Comparison of ENCODE assay signal across 26 cellular contexts in genomic region chr9:18056269-18056992, GRCh38.
A peak's percentile ranks its signal among the peaks of the same experiment; 100 is the strongest.
DNase-seq lines count a peak whose midpoint lies in the region; ATAC-seq and TF ChIP-seq lines count a peak whose summit lies in the region.
"Had no signal": no experiment of that assay in that cellular context is flagged by ENCODE, and none has a peak within 500 bp of the region (broad histone marks: within the 10 kb centered on the region; RNA-seq: fewer than 3 reads in every experiment).

No MANE protein-coding gene starts in this region.

- H4K20me1 ChIP-seq in OCI-LY7 (ENCODE audit: insufficient read depth, low read length), result no peaks in the 10 kb centered on the region

- H2AFZ ChIP-seq in OCI-LY7 (ENCODE audit: low read length), result peak overlapping the region; percentile 46; the same call in 1 of the 2 replicates
- H2AFZ ChIP-seq: GM23248 had no signal

- H3K36me3 ChIP-seq in breast epithelium (no peaks in the 10 kb centered on the region), OCI-LY7 (ENCODE audit: insufficient read depth, low read length) (no peaks in the 10 kb centered on the region), stomach (no peaks in the 10 kb centered on the region)
- H3K36me3 ChIP-seq: gastrocnemius medialis, lower lobe of right lung, neutrophil had no signal

- H3K4me1 ChIP-seq in breast epithelium, result no peaks in the 10 kb centered on the region
- H3K4me1 ChIP-seq in OCI-LY7 (ENCODE audit: insufficient read depth, low read length, poor library complexity, severe bottlenecking), result peaks cover 23% of the 10 kb centered on the region
- peaks cover 0 to 23% (median 6%) of the 10 kb centered on the region in 4 donors for H3K4me1 ChIP-seq in stomach
- H3K4me1 ChIP-seq: gastrocnemius medialis, lower lobe of right lung had no signal

- H3K4me1 Mint-ChIP-seq in MCF 10A (ENCODE audit: insufficient read depth, unreplicated experiment), result peaks cover 6% of the 10 kb centered on the region
- peaks cover 3% of the 10 kb centered on the region for H3K4me1 Mint-ChIP-seq in progenitor cell of endocrine pancreas (ENCODE audit: low read depth)
- H3K4me1 Mint-ChIP-seq: activated B cell treated with CpG ODN at 0.5 μM for 24 hours; activated naive CD4-positive, alpha-beta T cell treated with anti-CD3 and anti-CD28 coated beads, Interleukin-2, amount 10 ng/mL, durations not matched to agents 7 days and 5 days; stimulated activated naive CD8-positive, alpha-beta T cell treated with anti-CD3 and anti-CD28 coated beads, Interleukin-15, amount 100 ng/mL, for 72 hours had no signal

- WGBS in stomach, 5 donors, result 55 to 85% (median 71%) methylated on average over 8 of the region's 8 CpGs

- no peaks in the 10 kb centered on the region; the same call in 1 of the 2 replicates for H3K9me2 ChIP-seq in OCI-LY7 (ENCODE audit: insufficient read depth, low read length)

- in situ Hi-C loops in KBM-7 (cut with MboI; ENCODE audit: low pct_unique_long_range_greater_than_20kb, low sequenced_read_pairs), result no loop called here

- no peak overlapping the region for H3K4me3 Mint-ChIP-seq in MCF 10A (ENCODE audit: unreplicated experiment)
- H3K4me3 Mint-ChIP-seq in progenitor cell of endocrine pancreas (ENCODE audit: low read depth), result no peak overlapping the region
- H3K4me3 Mint-ChIP-seq: activated B cell treated with CpG ODN at 0.5 μM for 24 hours; activated CD8-positive, alpha-beta T cell treated with anti-CD3 and anti-CD28 coated beads, Interleukin-2, amount 10 ng/mL, durations not matched to agents 7 days and 5 days; activated naive CD4-positive, alpha-beta T cell treated with anti-CD3 and anti-CD28 coated beads, Interleukin-2, amount 10 ng/mL, durations not matched to agents 7 days and 5 days; activated T-cell treated with anti-CD3 and anti-CD28 coated beads, Interleukin-2, amount 50 U/mL, for 24 hours; stimulated activated naive CD8-positive, alpha-beta T cell treated with anti-CD3 and anti-CD28 coated beads, Interleukin-15, amount 100 ng/mL, for 72 hours had no signal

- H3K9me3 ChIP-seq in breast epithelium (no peaks in the 10 kb centered on the region), OCI-LY7 (ENCODE audit: low read length) (no peaks in the 10 kb centered on the region), stomach (no peaks in the 10 kb centered on the region)
- H3K9me3 ChIP-seq: gastrocnemius medialis, lower lobe of right lung, neutrophil had no signal

- no peaks in the 10 kb centered on the region for H3K79me2 ChIP-seq in OCI-LY7 (ENCODE audit: insufficient read depth, low read depth, low read length)

- peak overlapping the region; percentile 66 for H3K4me2 ChIP-seq in OCI-LY7 (ENCODE audit: low read length)

- peak; percentile 18 for ATAC-seq in HG03039 (IDR thresholded peaks at IDR 0.05; ENCODE audit: unreplicated experiment)
- ATAC-seq: activated CD8-positive, alpha-beta T cell treated with anti-CD3 and anti-CD28 coated beads, Interleukin-2, amount 10 ng/mL, durations not matched to agents 7 days and 5 days; gastrocnemius medialis; lower lobe of right lung; stimulated activated naive CD8-positive, alpha-beta T cell treated with anti-CD3 and anti-CD28 coated beads, Interleukin-15, amount 100 ng/mL, for 72 hours had no signal

- no TSS peak for BruUV-seq in MCF 10A (replicated peaks; lab: Mats Ljungman, UMichigan)
- no TSS peak for BruUV-seq in OCI-LY7 (replicated peaks; lab: Mats Ljungman, UMichigan)

- H3K9me3 Mint-ChIP-seq in MCF 10A (ENCODE audit: unreplicated experiment) (no peaks in the 10 kb centered on the region), progenitor cell of endocrine pancreas (ENCODE audit: low read depth) (no peaks in the 10 kb centered on the region)
- H3K9me3 Mint-ChIP-seq: activated naive CD4-positive, alpha-beta T cell treated with anti-CD3 and anti-CD28 coated beads, Interleukin-2, amount 10 ng/mL, durations not matched to agents 7 days and 5 days had no signal

- H3K27me3 Mint-ChIP-seq in MCF 10A (ENCODE audit: insufficient read depth, unreplicated experiment) (peaks cover 16% of the 10 kb centered on the region), progenitor cell of endocrine pancreas (peaks cover 7% of the 10 kb centered on the region)
- H3K27me3 Mint-ChIP-seq: activated B cell treated with CpG ODN at 0.5 μM for 24 hours; activated naive CD4-positive, alpha-beta T cell treated with anti-CD3 and anti-CD28 coated beads, Interleukin-2, amount 10 ng/mL, durations not matched to agents 7 days and 5 days; activated T-cell treated with anti-CD3 and anti-CD28 coated beads, Interleukin-2, amount 50 U/mL, for 24 hours; stimulated activated naive CD8-positive, alpha-beta T cell treated with anti-CD3 and anti-CD28 coated beads, Interleukin-15, amount 100 ng/mL, for 72 hours had no signal

- H3K27me3 ChIP-seq in breast epithelium (no peaks in the 10 kb centered on the region), dorsolateral prefrontal cortex (no peaks in the 10 kb centered on the region), stomach (no peaks in the 10 kb centered on the region)
- H3K27me3 ChIP-seq: gastrocnemius medialis, neutrophil had no signal

- POLR2A ChIA-PET in MCF 10A (lab: Yijun Ruan, JAX), result no interaction called here
- POLR2A ChIA-PET in OCI-LY7 (lab: Charles Lee), result no interaction called here

- TF ChIP-seq EP300 in stomach (IDR thresholded peaks at IDR 0.05), result no peak

- TF ChIP-seq POLR2A in breast epithelium (IDR thresholded peaks at IDR 0.05), result no peak
- no peak for TF ChIP-seq POLR2A in stomach (IDR thresholded peaks at IDR 0.05)

- no peak overlapping the region for H3K4me3 ChIP-seq in breast epithelium
- no peak overlapping the region for H3K4me3 ChIP-seq in OCI-LY7 (ENCODE audit: low read depth, low read length, poor library complexity, severe bottlenecking)
- H3K4me3 ChIP-seq in dorsolateral prefrontal cortex, result no peak overlapping the region
- H3K4me3 ChIP-seq in stomach, result no peak overlapping the region
- H3K4me3 ChIP-seq: gastrocnemius medialis, GM23248, lower lobe of right lung had no signal

- H3K27ac Mint-ChIP-seq in MCF 10A (ENCODE audit: low read depth, unreplicated experiment), result no peak overlapping the region
- no peak overlapping the region for H3K27ac Mint-ChIP-seq in progenitor cell of endocrine pancreas
- H3K27ac Mint-ChIP-seq: activated B cell treated with CpG ODN at 0.5 μM for 24 hours; activated CD8-positive, alpha-beta T cell treated with anti-CD3 and anti-CD28 coated beads, Interleukin-2, amount 10 ng/mL, durations not matched to agents 7 days and 5 days; activated naive CD4-positive, alpha-beta T cell treated with anti-CD3 and anti-CD28 coated beads, Interleukin-2, amount 10 ng/mL, durations not matched to agents 7 days and 5 days; activated T-cell treated with anti-CD3 and anti-CD28 coated beads, Interleukin-2, amount 50 U/mL, for 24 hours; stimulated activated naive CD8-positive, alpha-beta T cell treated with anti-CD3 and anti-CD28 coated beads, Interleukin-15, amount 100 ng/mL, for 72 hours had no signal

- intact Hi-C loops in MCF 10A (cut with micrococcal nuclease) (no loop called here), breast epithelium (cut with DNase I; ENCODE audit: low total_unique reads) (no loop called here), OCI-LY7 (cut with micrococcal nuclease; ENCODE audit: unreplicated experiment) (no loop called here), dorsolateral prefrontal cortex (cut with DNase I) (loop anchor here in 1 of 2 donors (10.0 kb wide), 1 partner anchor 58 kb away; no protein-coding TSS in a partner anchor), stomach (cut with DNase I; ENCODE audit: low total_unique reads) (no loop called here)

- H3K27ac ChIP-seq in breast epithelium (no peak overlapping the region), OCI-LY7 (ENCODE audit: low read depth, low read length, poor library complexity, severe bottlenecking) (no peak overlapping the region), dorsolateral prefrontal cortex (no peak overlapping the region), stomach (no peak overlapping the region)
- H3K27ac ChIP-seq: gastrocnemius medialis, GM23248, lower lobe of right lung, neutrophil had no signal

- no peaks in the 10 kb centered on the region for H3K36me3 Mint-ChIP-seq in MCF 10A (ENCODE audit: insufficient read depth, unreplicated experiment)
- no peaks in the 10 kb centered on the region for H3K36me3 Mint-ChIP-seq in progenitor cell of endocrine pancreas (ENCODE audit: insufficient read depth)
- H3K36me3 Mint-ChIP-seq: activated naive CD4-positive, alpha-beta T cell treated with anti-CD3 and anti-CD28 coated beads, Interleukin-2, amount 10 ng/mL, durations not matched to agents 7 days and 5 days had no signal

- TF ChIP-seq CTCF in MCF 10A (IDR thresholded peaks at IDR 0.05; ENCODE audit: unreplicated experiment), result no peak
- TF ChIP-seq CTCF in breast epithelium (IDR thresholded peaks at IDR 0.05), result no peak
- TF ChIP-seq CTCF in OCI-LY7 (conservative IDR thresholded peaks at IDR 0.05; ENCODE audit: low read length), result no peak
- no peak for TF ChIP-seq CTCF in dorsolateral prefrontal cortex (IDR thresholded peaks at IDR 0.05 in 54 of 56, conservative IDR thresholded peaks at IDR 0.05 in 2 of 56; ENCODE audit: low read depth in 1 of 56, partially characterized antibody in 56 of 56)
- TF ChIP-seq CTCF in stomach (IDR thresholded peaks at IDR 0.05), result no peak
- TF ChIP-seq CTCF in progenitor cell of endocrine pancreas (IDR thresholded peaks at IDR 0.05; ENCODE audit: unreplicated experiment), result no peak

- DNase-seq in MCF 10A (ENCODE audit: unreplicated experiment) (peak; percentile 9), breast epithelium (ENCODE audit: low spot score in 2 of 2) (no peak), OCI-LY7 (ENCODE audit: low spot score) (no peak), dorsolateral prefrontal cortex (no peak), stomach (no peak), progenitor cell of endocrine pancreas (ENCODE audit: low spot score, unreplicated experiment) (no peak), KBM-7 (no peak)
- DNase-seq: 8988T; activated B cell treated with CpG ODN at 0.5 μM for 24 hours; activated CD8-positive, alpha-beta T cell treated with anti-CD3 and anti-CD28 coated beads, Interleukin-2, amount 10 ng/mL, durations not matched to agents 7 days and 5 days; activated naive CD4-positive, alpha-beta T cell treated with anti-CD3 and anti-CD28 coated beads, Interleukin-2, amount 10 ng/mL, durations not matched to agents 7 days and 5 days; activated T-cell treated with anti-CD3 and anti-CD28 coated beads, Interleukin-2, amount 50 U/mL, for 24 hours; AML-193; aorta; central memory CD4-positive, alpha-beta T cell; DMS53; gastrocnemius medialis; GM23248; lower lobe of right lung; NCI-H1930; NCI-H446; stimulated activated CD4-positive, alpha-beta T cell treated with anti-CD3 and anti-CD28 coated beads, Interleukin-4, amount 100 ng/mL, for 1 hour; stimulated activated naive CD8-positive, alpha-beta T cell treated with anti-CD3 and anti-CD28 coated beads, Interleukin-15, amount 100 ng/mL, for 72 hours; trophoblast cell had no signal

- CTCF ChIA-PET in MCF 10A (lab: Yijun Ruan, JAX), result interaction anchor here (0.5 to 0.7 kb wide), 2 partner anchors 141 to 1117 kb away, joined by 3 to 4 read pairs; no protein-coding TSS in a partner anchor
- CTCF ChIA-PET in OCI-LY7 (lab: Charles Lee; ENCODE audit: unreplicated experiment), result no interaction called here
